8 cellular contexts compared by ENCODE assay signal in genomic region chr15:40857601-40858351, GRCh38.
DNase-seq lines count a peak whose midpoint lies in the region; ATAC-seq lines count a peak whose summit lies in the region.

No MANE protein-coding gene starts in this region.

- peak overlapping the region; percentile 28 for H3K9ac ChIP-seq in mucosa of stomach (ENCODE audit: low read length)

- peak; percentile 79 for DNase-seq in DMS 273 (lab: John Stamatoyannopoulos, UW; ENCODE audit: unreplicated experiment)
- DNase-seq in DMS 273 treated with DMSO at 0.1 percent for 48 hours (lab: John Stamatoyannopoulos, UW) = no peak
- DNase-seq in NOMO-1 treated with dmso at 0.1 percent for 144 hours (lab: John Stamatoyannopoulos, UW; ENCODE audit: unreplicated experiment) = peak; percentile 34
- DNase-seq in activated CD8-positive, alpha-beta memory T cell treated with anti-CD3 and anti-CD28 coated beads, Interleukin-2, amount 50 U/mL, for 1 hour (ENCODE audit: extremely low read depth) = peak; percentile 22
- DNase-seq in epidermal melanocyte (ENCODE audit: insufficient read length, low spot score) = peak; percentile 92
- DNase-seq in stimulated activated CD8-positive, alpha-beta memory T cell treated with anti-CD3 and anti-CD28 coated beads, Interleukin-7, amount 100 ng/mL, for 1 hour (ENCODE audit: low read depth in 2 of 2) = peak; percentile 67 to 72

- peaks cover 15% of the 10 kb centered on the region for H3K36me3 ChIP-seq in mucosa of stomach (ENCODE audit: control insufficient read depth, insufficient read depth, low read length)

- H3K4me1 ChIP-seq in mucosa of stomach (ENCODE audit: control insufficient read depth, insufficient read depth, low read length) = peaks cover 47% of the 10 kb centered on the region

- no peaks in the 10 kb centered on the region for H3K27me3 ChIP-seq in mucosa of stomach (ENCODE audit: control insufficient read depth, insufficient read depth, low read length)

- no peaks in the 10 kb centered on the region for H3K9me3 ChIP-seq in mucosa of stomach (ENCODE audit: control insufficient read depth, low read length)

- no peak overlapping the region for H3K4me3 ChIP-seq in mucosa of stomach (ENCODE audit: low read length)

- ATAC-seq in HG03460 (IDR thresholded peaks at IDR 0.05; ENCODE audit: unreplicated experiment) = peak; percentile 75
